ENCODE assay signal across 16 cellular contexts in genomic region chr7:66357062-66357461, GRCh38.
"Had no signal": no experiment of that assay in that cellular context is flagged by ENCODE, and none has a peak within 500 bp of the region (broad histone marks: within the 10 kb centered on the region; RNA-seq: fewer than 3 reads in every experiment).

No MANE protein-coding gene starts in this region.

- H3K36me3 Mint-ChIP-seq: activated naive CD8-positive, alpha-beta T cell treated with anti-CD3 and anti-CD28 coated beads for 36 hours; natural killer cell treated with Interleukin-12 subunit alpha and Interleukin-12 subunit beta and Interleukin-15 and Interleukin-18, amount 100 ng/mL, for 72 hours; WTC11 had no signal

- H3K27ac Mint-ChIP-seq: activated CD4-positive, alpha-beta T cell treated with anti-CD3 and anti-CD28 coated beads for 36 hours; activated naive CD8-positive, alpha-beta T cell treated with anti-CD3 and anti-CD28 coated beads for 36 hours; effector memory CD8-positive, alpha-beta T cell; natural killer cell treated with Interleukin-12 subunit alpha and Interleukin-12 subunit beta and Interleukin-15 and Interleukin-18, amount 100 ng/mL, for 72 hours; stimulated activated naive CD8-positive, alpha-beta T cell treated with anti-CD3 and anti-CD28 coated beads, Interleukin-15, Interleukin-2, amounts not matched to agents 100 ng/mL and 50 ng/mL, for 24 hours; T-helper 2 cell treated with Interferon-gamma antibody and Interleukin-4, amounts not matched to agents 5 μg/mL and 100 μg/mL, for 36 hours; WTC11 had no signal

- H3K9ac ChIP-seq: parathyroid adenoma had no signal

- H3K4me1 ChIP-seq: parathyroid adenoma had no signal

- ATAC-seq: activated CD4-positive, alpha-beta T cell treated with anti-CD3 and anti-CD28 coated beads for 36 hours; effector memory CD8-positive, alpha-beta T cell; left cardiac atrium; lower lobe of right lung; natural killer cell treated with Interleukin-12 subunit alpha and Interleukin-12 subunit beta and Interleukin-15 and Interleukin-18, amount 100 ng/mL, for 72 hours; WTC11 had no signal

- H3K27ac ChIP-seq: lower lobe of right lung, neutrophil, parathyroid adenoma, uterus had no signal

- H3K9me3 ChIP-seq: lower lobe of right lung, neutrophil, tibial nerve, uterus had no signal

- DNase-seq: activated CD4-positive, alpha-beta T cell treated with anti-CD3 and anti-CD28 coated beads for 36 hours; activated CD4-positive, alpha-beta T cell treated with anti-CD3 and anti-CD28 coated beads, Interleukin-2, amount 50 U/mL, for 48 hours; activated naive CD4-positive, alpha-beta T cell; activated naive CD8-positive, alpha-beta T cell treated with anti-CD3 and anti-CD28 coated beads for 36 hours; amniotic stem cell; effector memory CD8-positive, alpha-beta T cell; left cardiac atrium; lower lobe of right lung; uterus had no signal

- H3K9me3 Mint-ChIP-seq: activated naive CD8-positive, alpha-beta T cell treated with anti-CD3 and anti-CD28 coated beads for 36 hours; effector memory CD8-positive, alpha-beta T cell; natural killer cell treated with Interleukin-12 subunit alpha and Interleukin-12 subunit beta and Interleukin-15 and Interleukin-18, amount 100 ng/mL, for 72 hours; stimulated activated naive CD8-positive, alpha-beta T cell treated with anti-CD3 and anti-CD28 coated beads, Interleukin-15, Interleukin-2, amounts not matched to agents 100 ng/mL and 50 ng/mL, for 24 hours; T-helper 2 cell treated with Interferon-gamma antibody and Interleukin-4, amounts not matched to agents 5 μg/mL and 100 μg/mL, for 36 hours; WTC11 had no signal

- H3K4me3 Mint-ChIP-seq: activated CD4-positive, alpha-beta T cell treated with anti-CD3 and anti-CD28 coated beads for 36 hours; activated naive CD8-positive, alpha-beta T cell treated with anti-CD3 and anti-CD28 coated beads for 36 hours; effector memory CD8-positive, alpha-beta T cell; natural killer cell treated with Interleukin-12 subunit alpha and Interleukin-12 subunit beta and Interleukin-15 and Interleukin-18, amount 100 ng/mL, for 72 hours; stimulated activated naive CD8-positive, alpha-beta T cell treated with anti-CD3 and anti-CD28 coated beads, Interleukin-15, Interleukin-2, amounts not matched to agents 100 ng/mL and 50 ng/mL, for 24 hours; T-helper 2 cell treated with Interferon-gamma antibody and Interleukin-4, amounts not matched to agents 5 μg/mL and 100 μg/mL, for 36 hours; WTC11 had no signal

- H2AFZ ChIP-seq: parathyroid adenoma had no signal

- H3K4me1 Mint-ChIP-seq: activated CD4-positive, alpha-beta T cell treated with anti-CD3 and anti-CD28 coated beads for 36 hours; activated naive CD8-positive, alpha-beta T cell treated with anti-CD3 and anti-CD28 coated beads for 36 hours had no signal

- H3K4me3 ChIP-seq: lower lobe of right lung, tibial nerve, uterus had no signal

- H3K79me2 ChIP-seq: parathyroid adenoma had no signal

- H3K27me3 ChIP-seq: neutrophil, tibial nerve, uterus had no signal

- H3K36me3 ChIP-seq: neutrophil, uterus had no signal
